ENCODE assay signal across 24 cellular contexts in the genomic region with DNA sequence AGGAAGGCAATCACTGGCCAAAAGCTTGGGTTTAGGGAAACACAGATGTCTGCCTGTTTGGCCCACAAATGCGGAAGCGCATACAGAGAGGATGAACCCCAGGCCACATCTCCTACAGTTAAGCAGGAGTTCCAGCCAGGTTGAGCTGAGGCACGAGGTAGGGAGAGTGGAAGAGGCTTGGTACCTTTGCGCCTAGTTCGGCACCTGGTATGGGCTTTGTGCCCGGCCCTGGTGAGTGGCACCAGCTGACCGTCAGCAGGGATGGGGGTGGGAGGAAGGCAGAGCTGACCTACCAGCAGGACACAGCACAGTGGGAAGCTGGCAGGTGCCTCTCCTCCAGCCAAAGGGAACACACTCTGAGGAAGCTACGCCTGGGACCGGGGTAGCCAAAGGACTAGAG. TPM values are rescaled to one million over a fixed set of nuclear protein-coding genes. Genes with fewer than 3 reads are reported as not detected.
"Had no signal": no experiment of that assay in that cellular context is flagged by ENCODE, and none has a peak within 500 bp of the region (broad histone marks: within the 10 kb centered on the region; RNA-seq: fewer than 3 reads in every experiment).

No MANE protein-coding gene starts in this region.

- H3K36me3 ChIP-seq: esophagus squamous epithelium, lower lobe of right lung, upper lobe of left lung, vagina had no signal

- H3K4me3 ChIP-seq: esophagus squamous epithelium, gastroesophageal sphincter, left lung, lower lobe of right lung, psoas muscle, spleen, tibial artery, upper lobe of left lung, vagina had no signal

- H3K27ac ChIP-seq: esophagus squamous epithelium, gastroesophageal sphincter, left lung, lower lobe of right lung, parathyroid adenoma, psoas muscle, spleen, tibial artery, upper lobe of left lung, vagina had no signal

- DNase-seq: dermis blood vessel endothelial cell; esophagus squamous epithelium; foreskin fibroblast; glutamatergic neuron; immature natural killer cell; left lung; lower lobe of right lung; naive B cell; retina; spleen; stimulated activated CD4-positive, alpha-beta T cell treated with anti-CD3 and anti-CD28 coated beads, Interleukin-15, amount 100 ng/mL, for 24 hours; stimulated activated CD4-positive, alpha-beta T cell treated with anti-CD3 and anti-CD28 coated beads, Interleukin-1b, Interleukin-23, amount 100 ng/mL, for 48 hours; stimulated activated CD4-positive, alpha-beta T cell treated with anti-CD3 and anti-CD28 coated beads, Interleukin-4, amount 100 ng/mL, for 24 hours; tibial artery had no signal

- ATAC-seq: gastroesophageal sphincter; left lung; lower lobe of right lung; psoas muscle; sciatic nerve; stimulated activated memory B cell treated with anti-CD40 and anti-IgM and Interleukin-4, amounts not matched to agents 10 μg/mL and 1 μg/mL and 100 μg/mL, for 72 hours had no signal

- H2AFZ ChIP-seq: parathyroid adenoma had no signal

- H3K27me3 ChIP-seq: esophagus squamous epithelium, gastroesophageal sphincter, left lung, spleen, tibial artery, upper lobe of left lung, vagina had no signal

- H3K4me1 ChIP-seq: esophagus squamous epithelium, gastroesophageal sphincter, left lung, lower lobe of right lung, parathyroid adenoma, spleen, tibial artery, upper lobe of left lung, vagina had no signal

- H3K9ac ChIP-seq: parathyroid adenoma had no signal

- H3K9me3 ChIP-seq: esophagus squamous epithelium, gastroesophageal sphincter, left lung, lower lobe of right lung, psoas muscle, spleen, tibial artery, upper lobe of left lung, vagina had no signal

RNA-seq across cellular contexts. Expression of a gene that starts 57.6 kb away (rescaled TPM):
- total RNA-seq: dermis blood vessel endothelial cell, epithelial cell of proximal tubule, esophagus squamous epithelium, left lung, lower lobe of right lung, omental fat pad, sciatic nerve, spleen, upper lobe of left lung had no signal
- polyA plus RNA-seq: keratinocyte, spleen had no signal
